8 cellular contexts compared by ENCODE assay signal in genomic region chr17:15260376-15261062, GRCh38. TPM values are rescaled to one million over a fixed set of nuclear protein-coding genes. Genes with fewer than 3 reads are reported as not detected.
A peak's percentile ranks its signal among the peaks of the same experiment; 100 is the strongest.
DNase-seq lines count a peak whose midpoint lies in the region; ATAC-seq, FAIRE-seq and TF ChIP-seq lines count a peak whose summit lies in the region.

No MANE protein-coding gene starts in this region.

- TSS peak; percentile 31 for BruUV-seq in K562 (replicated peaks; lab: Mats Ljungman, UMichigan)

- TF ChIP-seq CTCF in K562 (IDR thresholded peaks at IDR 0.05 in 2 of 3, conservative IDR thresholded peaks at IDR 0.05 in 1 of 3; ENCODE audit: insufficient read depth in 2 of 3, low read depth in 1 of 3, low read length in 3 of 3): peak; percentile 52 to 77 (median 70); a peak in 5 of 6 replicates

- H3K9ac ChIP-seq in K562 (ENCODE audit: insufficient read depth in 1 of 2, low read depth in 2 of 2, low read length in 2 of 2): peak overlapping the region; percentile 74 to 91

- H3K4me2 ChIP-seq in K562 (ENCODE audit: insufficient read depth, low read length): peak overlapping the region; percentile 88

- WGBS in K562 (ENCODE audit: insufficient coverage, low coverage, missing lambda C conversion rate): 1% methylated on average over 43 of the region's 59 CpGs

- TF ChIP-seq RAD21 in K562 (CRISPR knock-in tag; conservative IDR thresholded peaks at IDR 0.05 in 1 of 2, IDR thresholded peaks at IDR 0.05 in 1 of 2): peak; percentile 82 to 86

- peaks cover 34 to 35% of the 10 kb centered on the region in 2 experiments for H3K4me1 ChIP-seq in K562 (replicated peaks in 1 of 2; ENCODE audit: control insufficient read depth in 2 of 2, insufficient read depth in 2 of 2, low read length in 2 of 2)

- no peaks in the 10 kb centered on the region for H3K9me3 ChIP-seq in K562 (replicated peaks; ENCODE audit: control insufficient read depth, insufficient read depth, low read depth, low read length)

- peak; percentile 65 to 76 (median 66) for ATAC-seq in T-cell (replicated peaks in 1 of 4)
- ATAC-seq in K562: peak; percentile 90
- no peak for ATAC-seq in HG03457 (IDR thresholded peaks at IDR 0.05; ENCODE audit: unreplicated experiment)

- POLR2A ChIA-PET in T-cell (lab: Charles Lee): no interaction called here
- POLR2A ChIA-PET in K562 (lab: Yijun Ruan, JAX): interaction anchor here (0.9 kb wide), 1 partner anchor 243 kb away, joined by 4 read pairs; no protein-coding TSS in a partner anchor

- CTCF ChIA-PET in T-cell (lab: Charles Lee) (interaction anchor here in 1 of 2 donors (0.6 to 0.8 kb wide), 2 partner anchors 653 to 1752 kb away, joined by 3 read pairs; no protein-coding TSS in a partner anchor), K562 (lab: Yijun Ruan, JAX; ENCODE audit: low intra/inter-chr PET ratio) (interaction anchor here (0.8 to 2.4 kb wide), 3 partner anchors 242 to 683 kb away, joined by 3 to 28 read pairs (median 3); no protein-coding TSS in a partner anchor)

- DNase-seq in NCI-H1694 (lab: John Stamatoyannopoulos, UW) (peak; percentile 13), NCI-H1694 treated with DMSO at 0.1 percent for 48 hours (lab: John Stamatoyannopoulos, UW) (no peak), HuH-7.5 (ENCODE audit: low spot score) (peak; percentile 73), T-cell (peak in 21 of 34 experiments; percentile 2 to 34 (median 17)), K562 (ENCODE audit: extremely low read depth in 1 of 4, low spot score in 3 of 4) (peak; percentile 74 to 81 (median 80)), hypothalamus (lab: John Stamatoyannopoulos, UW) (peak in 50 of 51 donors; percentile 53 to 95 (median 80)), putamen (ENCODE audit: low spot score) (peak; percentile 85)

- H3K27ac ChIP-seq in K562 (ENCODE audit: extremely low read depth, low read depth, low read length): peak overlapping the region; percentile 75

- peak overlapping the region; percentile 95 for H2AFZ ChIP-seq in K562 (ENCODE audit: low read depth, low read length)

- H3K4me3 Mint-ChIP-seq in T-cell: peak overlapping the region; percentile 69 to 76 (median 72)

- H4K20me1 ChIP-seq in K562 (replicated peaks; ENCODE audit: control insufficient read depth, insufficient read depth, low read length): no peaks in the 10 kb centered on the region

- in situ Hi-C loops in K562 (cut with MboI): loop anchor here (25.0 kb wide), 1 partner anchor 702 kb away; no protein-coding TSS in a partner anchor

- H3K36me3 ChIP-seq in K562 (ENCODE audit: control insufficient read depth, insufficient read depth, low read length): peaks cover 19% of the 10 kb centered on the region; the same call in 2 of the 3 replicates

- H3K4me1 Mint-ChIP-seq in T-cell: peaks cover 10 to 30% (median 26%) of the 10 kb centered on the region in 3 donors

- no peak overlapping the region for H3K27ac Mint-ChIP-seq in T-cell

- peak; percentile 65 for FAIRE-seq in K562 (lab: Jason Lieb, UNC)

- intact Hi-C loops in K562 (cut with micrococcal nuclease): loop anchor here (1.0 to 2.0 kb wide), 2 partner anchors 148 to 242 kb away; no protein-coding TSS in a partner anchor

- H3K36me3 Mint-ChIP-seq in T-cell: no peaks in the 10 kb centered on the region

- peak overlapping the region; percentile 56 for H3K4me3 ChIP-seq in K562

- TF ChIP-seq POLR2A in K562 (conservative IDR thresholded peaks at IDR 0.05): peak; percentile 52

- no peaks in the 10 kb centered on the region for H3K9me3 Mint-ChIP-seq in T-cell

- TF ChIP-seq EP300 in K562 (IDR thresholded peaks at IDR 0.05; ENCODE audit: low read length): no peak

- peaks cover 4% of the 10 kb centered on the region; the same call in 2 of the 3 replicates for H3K79me2 ChIP-seq in K562 (ENCODE audit: control insufficient read depth, insufficient read depth, low read length)

- peaks cover 53 to 88% of the 10 kb centered on the region in 2 donors for H3K27me3 Mint-ChIP-seq in T-cell

- no peaks in the 10 kb centered on the region for H3K9me1 ChIP-seq in K562 (ENCODE audit: control insufficient read depth, insufficient read depth, low read length)

- H3K27me3 ChIP-seq in K562 (ENCODE audit: control insufficient read depth in 2 of 2, insufficient read depth in 2 of 2, low read length in 2 of 2): peaks cover 0 to 13% of the 10 kb centered on the region in 2 experiments; a peak in 1 of 5 replicates

TF ChIP-seq in K562, 482 proteins besides CTCF, POLR2A, EP300 and RAD21 (continues in another document):
- 0 out of 2 replicates have a peak, but pooled peaks have one; percentile 36 for TF ChIP-seq MYC (IDR thresholded peaks at IDR 0.05; ENCODE audit: low read depth, low read length)
- TF ChIP-seq MYC (CRISPR knock-in tag; IDR thresholded peaks at IDR 0.05; ENCODE audit: borderline replicate concordance, low read depth): no peak
- TF ChIP-seq USF2 (CRISPR knock-in tag; IDR thresholded peaks at IDR 0.05): no peak
- TF ChIP-seq BRD4 (IDR thresholded peaks at IDR 0.05): no peak
- TF ChIP-seq MAFF (IDR thresholded peaks at IDR 0.05; ENCODE audit: low read length): no peak
- TF ChIP-seq ZNF217 (CRISPR knock-in tag; IDR thresholded peaks at IDR 0.05): no peak
- no peak for TF ChIP-seq ZKSCAN3 (CRISPR knock-in tag; IDR thresholded peaks at IDR 0.05)
- TF ChIP-seq PCBP1 (IDR thresholded peaks at IDR 0.05; ENCODE audit: low read depth, low read length, poor library complexity, severe bottlenecking): no peak
- no peak for TF ChIP-seq ZNF699 (CRISPR knock-in tag; IDR thresholded peaks at IDR 0.05; ENCODE audit: insufficient replicate concordance)
- no peak for TF ChIP-seq DDX20 (tag; IDR thresholded peaks at IDR 0.05; ENCODE audit: low read depth)
- TF ChIP-seq BACH1 (tag; IDR thresholded peaks at IDR 0.05): no peak
- peak; percentile 44; the same call in 1 of the 2 replicates for TF ChIP-seq TFAP4 (CRISPR knock-in tag; IDR thresholded peaks at IDR 0.05; ENCODE audit: borderline replicate concordance)
- TF ChIP-seq TSC22D4 (tag; IDR thresholded peaks at IDR 0.05): no peak
- 0 out of 4 replicates have a peak, but pooled peaks of 1 of the 2 experiments have one; percentile 4 for TF ChIP-seq RCOR1 (IDR thresholded peaks at IDR 0.05; ENCODE audit: borderline replicate concordance in 1 of 2, low read depth in 2 of 2, low read length in 2 of 2)
- no peak for TF ChIP-seq ELF1 (tag; IDR thresholded peaks at IDR 0.05)
- TF ChIP-seq E2F6 (IDR thresholded peaks at IDR 0.05; ENCODE audit: borderline replicate concordance in 1 of 2, extremely low read depth in 1 of 2, insufficient read depth in 1 of 2, insufficient read length in 1 of 2, low read depth in 1 of 2, low read length in 1 of 2, poor library complexity in 1 of 2, severe bottlenecking in 1 of 2): peak; percentile 72 to 73
- peak; percentile 79 for TF ChIP-seq POLR2G (IDR thresholded peaks at IDR 0.05; ENCODE audit: low read depth, low read length)
- TF ChIP-seq PHF8 (IDR thresholded peaks at IDR 0.05; ENCODE audit: borderline replicate concordance, low read length): peak; percentile 67; the same call in 1 of the 2 replicates

RNA-seq across cellular contexts. Expression of gene PMP22, which starts 4.6 kb away (rescaled TPM):
- total RNA-seq in T-cell: under 1 TPM in 3 of 5 donors, not detected in 2; 0.20 to 0.76 (median 0.44) TPM
- total RNA-seq in K562 (2011; cell fraction: chromatin; rRNA removed; ENCODE audit: low replicate concordance): 25.4 and 26.0 TPM in 2 replicates
- 30.4 and 30.5 TPM in 2 replicates for total RNA-seq in K562 (2011; cell fraction: nucleolus; rRNA removed)
- total RNA-seq in K562 (2011; cell fraction: nucleoplasm; rRNA removed): 33.2 and 46.4 TPM in 2 replicates
- 12.6 and 17.9 TPM in 2 replicates for total RNA-seq in K562 (2014; rRNA removed)
- 22.5 and 25.2 TPM in 2 replicates for total RNA-seq in K562 (2014; rRNA removed; fragmentation: Illumina TruSeq; extraction: Trizol)
- total RNA-seq in K562 (2015; rRNA removed; fragmentation: Illumina TruSeq; extraction: Trizol): 28.7 and 29.1 TPM in 2 replicates
- 25.8 and 26.1 TPM in 2 replicates for total RNA-seq in K562 (2021)
- polyA plus RNA-seq in K562 (2011; rRNA removed): 24.8 and 29.8 TPM in 2 replicates
- polyA plus RNA-seq in K562 (2011; cell fraction: cytosol; rRNA removed): 33.2 and 43.8 TPM in 2 replicates
- polyA plus RNA-seq in K562 (2011; cell fraction: nucleus; rRNA removed): 11.7 and 16.0 TPM in 2 replicates
- 35.9 and 60.1 TPM in 2 replicates for polyA plus RNA-seq in K562 (2012)
- 38.4 and 45.2 TPM in 2 replicates for polyA plus RNA-seq in K562 (2014; fragmentation: Illumina TruSeq; extraction: Trizol)
- 10 to 100 TPM; 54.4 to 62.3 TPM for polyA plus RNA-seq in K562 (2014; fragmentation: Nextera tagmentation; extraction: Ambion mirVana)
- polyA plus RNA-seq in K562 (2014; rRNA removed): 22.6 and 27.4 TPM in 2 replicates
- polyA minus RNA-seq in K562 (2011; rRNA and poly(A)+ RNA removed): 44.8 and 48.5 TPM in 2 replicates
- 17.1 and 33.0 TPM in 2 replicates for polyA minus RNA-seq in K562 (2011; cell fraction: cytosol; rRNA and poly(A)+ RNA removed)
- 6.5 and 15.4 TPM in 2 replicates for polyA minus RNA-seq in K562 (2011; cell fraction: nucleus; rRNA and poly(A)+ RNA removed)

Comparison
In these comparisons a context has a peak if more than half of its experiments do, and no peak if none do; other contexts are left out.
1. RNA of gene PMP22, which starts 4.6 kb away (total RNA-seq): 12.6 to 46.4 TPM in K562; 0.20 to 0.76 TPM in T-cell; every median in the first group is over 4 times any median in the second.